In genomic region chr6:161215193-161215592, GRCh38 we compare ENCODE assay signal across 13 cellular contexts. TPM values are rescaled to one million over a fixed set of nuclear protein-coding genes. Genes with fewer than 3 reads are reported as not detected.
DNase-seq lines count a peak whose midpoint lies in the region; ATAC-seq and TF ChIP-seq lines count a peak whose summit lies in the region.
"Had no signal": no experiment of that assay in that cellular context is flagged by ENCODE, and none has a peak within 500 bp of the region (broad histone marks: within the 10 kb centered on the region; RNA-seq: fewer than 3 reads in every experiment).

No MANE protein-coding gene starts in this region.

- ATAC-seq in lower lobe of right lung (peak; percentile 64 to 80), psoas muscle (no peak)
- ATAC-seq: effector memory CD8-positive, alpha-beta T cell; naive thymus-derived CD4-positive, alpha-beta T cell had no signal

- peak; percentile 75 for DNase-seq in AG20443 (ENCODE audit: low spot score)
- peak; percentile 4 for DNase-seq in NCI-H2029 treated with DMSO at 0.1 percent for 48 hours (lab: John Stamatoyannopoulos, UW)
- DNase-seq in chondrocyte (ENCODE audit: low spot score): no peak
- no peak for DNase-seq in lower lobe of right lung
- DNase-seq in NCI-H2196 treated with DMSO at 0.1 percent for 48 hours (lab: John Stamatoyannopoulos, UW; ENCODE audit: unreplicated experiment): no peak
- DNase-seq in psoas muscle: no peak
- no peak for DNase-seq in colonic mucosa
- DNase-seq in activated CD4-positive, alpha-beta T cell treated with anti-CD3 and anti-CD28 coated beads for 1 hour: no peak
- DNase-seq: activated naive CD8-positive, alpha-beta T cell treated with anti-CD3 and anti-CD28 coated beads, Interleukin-2, amount 10 ng/mL, durations not matched to agents 7 days and 5 days; effector memory CD8-positive, alpha-beta T cell; naive thymus-derived CD4-positive, alpha-beta T cell; NCI-H1694 treated with DMSO at 0.1 percent for 48 hours had no signal

- no peak for TF ChIP-seq CTCF in chondrocyte (IDR thresholded peaks at IDR 0.05)
- TF ChIP-seq CTCF in lower lobe of right lung (IDR thresholded peaks at IDR 0.05): no peak
- no peak for TF ChIP-seq CTCF in psoas muscle (IDR thresholded peaks at IDR 0.05)
- TF ChIP-seq CTCF in colonic mucosa (IDR thresholded peaks at IDR 0.05): no peak

- H3K9ac ChIP-seq in colonic mucosa (ENCODE audit: low read depth in 2 of 2, low read length in 2 of 2): no peak overlapping the region

- H3K9me3 Mint-ChIP-seq in chondrocyte (ENCODE audit: low read depth): peaks cover 9% of the 10 kb centered on the region
- H3K9me3 Mint-ChIP-seq: effector memory CD8-positive, alpha-beta T cell had no signal

- intact Hi-C loops in lower lobe of right lung (cut with DNase I): no loop called here
- intact Hi-C loops in psoas muscle (cut with DNase I): no loop called here
- intact Hi-C loops in colonic mucosa (cut with DNase I): no loop called here

- no peak overlapping the region for H3K4me3 Mint-ChIP-seq in chondrocyte (ENCODE audit: unreplicated experiment)
- H3K4me3 Mint-ChIP-seq: activated naive CD8-positive, alpha-beta T cell treated with anti-CD3 and anti-CD28 coated beads, Interleukin-2, amount 10 ng/mL, durations not matched to agents 7 days and 5 days; CD14-positive monocyte; effector memory CD8-positive, alpha-beta T cell; naive thymus-derived CD4-positive, alpha-beta T cell had no signal

- H3K36me3 Mint-ChIP-seq in chondrocyte (ENCODE audit: low read depth): peaks cover 6% of the 10 kb centered on the region

- H3K27ac ChIP-seq in lower lobe of right lung (no peak overlapping the region), psoas muscle (no peak overlapping the region), colonic mucosa (no peak overlapping the region)

- H3K4me1 Mint-ChIP-seq in chondrocyte (ENCODE audit: low read depth): peaks cover 11% of the 10 kb centered on the region
- H3K4me1 Mint-ChIP-seq: activated naive CD8-positive, alpha-beta T cell treated with anti-CD3 and anti-CD28 coated beads, Interleukin-2, amount 10 ng/mL, durations not matched to agents 7 days and 5 days; CD14-positive monocyte had no signal

- 89 to 97% (median 94%) methylated on average over 4 of the region's 4 CpGs for WGBS in psoas muscle, 3 donors

- H3K9me3 ChIP-seq in lower lobe of right lung (no peaks in the 10 kb centered on the region), psoas muscle (no peaks in the 10 kb centered on the region), colonic mucosa (no peaks in the 10 kb centered on the region)

- H3K36me3 ChIP-seq in lower lobe of right lung (no peaks in the 10 kb centered on the region), psoas muscle (ENCODE audit: insufficient read depth in 1 of 2, low read depth in 1 of 2) (no peaks in the 10 kb centered on the region), colonic mucosa (no peaks in the 10 kb centered on the region)

- no peaks in the 10 kb centered on the region for H3K27me3 ChIP-seq in lower lobe of right lung (ENCODE audit: low read depth)
- no peaks in the 10 kb centered on the region for H3K27me3 ChIP-seq in psoas muscle (ENCODE audit: insufficient read depth in 3 of 3, low read length in 2 of 3)
- H3K27me3 ChIP-seq in colonic mucosa: no peaks in the 10 kb centered on the region

- H3K27ac Mint-ChIP-seq in chondrocyte (ENCODE audit: unreplicated experiment): peak overlapping the region; percentile 69
- H3K27ac Mint-ChIP-seq: activated naive CD8-positive, alpha-beta T cell treated with anti-CD3 and anti-CD28 coated beads, Interleukin-2, amount 10 ng/mL, durations not matched to agents 7 days and 5 days; CD14-positive monocyte; effector memory CD8-positive, alpha-beta T cell; naive thymus-derived CD4-positive, alpha-beta T cell had no signal

- no peaks in the 10 kb centered on the region for H3K27me3 Mint-ChIP-seq in chondrocyte (ENCODE audit: low read depth)
- H3K27me3 Mint-ChIP-seq: activated naive CD8-positive, alpha-beta T cell treated with anti-CD3 and anti-CD28 coated beads, Interleukin-2, amount 10 ng/mL, durations not matched to agents 7 days and 5 days; effector memory CD8-positive, alpha-beta T cell; naive thymus-derived CD4-positive, alpha-beta T cell had no signal

- H3K4me1 ChIP-seq in lower lobe of right lung (no peaks in the 10 kb centered on the region), psoas muscle (no peaks in the 10 kb centered on the region), colonic mucosa (no peaks in the 10 kb centered on the region)

- H3K4me3 ChIP-seq in lower lobe of right lung: no peak overlapping the region
- no peak overlapping the region for H3K4me3 ChIP-seq in psoas muscle
- no peak overlapping the region for H3K4me3 ChIP-seq in colonic mucosa

RNA-seq across cellular contexts. Expression of gene AGPAT4, which starts 58.7 kb away (rescaled TPM):
- 11.9 to 14.2 TPM (median 12.6 TPM) in 3 replicates for total RNA-seq in chondrocyte
- 19.7 TPM for total RNA-seq in lower lobe of right lung
- 1 to 10 TPM in 1 of 4 donors, under 1 TPM in 3; 0.34 to 1.7 (median 0.83) TPM for total RNA-seq in psoas muscle
- under 1 TPM; 0.18 to 0.59 (median 0.42) TPM for polyA plus RNA-seq in psoas muscle
- 1 to 10 TPM; 3.6 to 9.2 TPM for total RNA-seq in colonic mucosa

Comparison
In these comparisons a context has a peak if more than half of its experiments do, and no peak if none do; other contexts are left out.
1. DNase-seq: peak in AG20443 (single experiment) and NCI-H2029 treated with DMSO at 0.1 percent for 48 hours (single experiment); none in chondrocyte (single experiment), lower lobe of right lung (single experiment), NCI-H2196 treated with DMSO at 0.1 percent for 48 hours (single experiment), psoas muscle (0 of 2), colonic mucosa (single experiment) and activated CD4-positive, alpha-beta T cell treated with anti-CD3 and anti-CD28 coated beads for 1 hour (single experiment).
2. ATAC-seq: peak in lower lobe of right lung (2 of 2); none in psoas muscle (0 of 4).